ENCODE assay signal across 11 cellular contexts in the genomic region with DNA sequence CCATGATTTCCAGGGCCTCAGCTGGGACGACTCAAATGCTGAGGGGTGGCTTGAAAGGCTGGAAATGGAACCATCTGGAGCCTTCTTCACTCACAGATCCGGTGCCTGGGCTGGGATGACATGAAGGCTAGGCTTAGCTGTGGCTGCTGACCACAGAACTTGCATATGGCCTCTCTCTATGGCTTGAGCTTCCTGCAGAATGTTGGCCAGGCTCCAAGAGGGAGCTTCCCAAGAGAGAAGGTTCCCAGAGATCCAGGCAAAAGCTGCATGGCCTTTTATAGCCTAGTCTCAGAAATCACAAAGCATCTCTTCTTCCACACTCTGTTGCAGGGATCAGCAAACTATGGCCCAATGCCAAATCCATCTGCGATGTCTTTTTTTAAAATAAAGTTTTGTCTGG. TPM values are rescaled to one million over a fixed set of nuclear protein-coding genes. Genes with fewer than 3 reads are reported as not detected.
DNase-seq lines count a peak whose midpoint lies in the region; ATAC-seq, FAIRE-seq and TF ChIP-seq lines count a peak whose summit lies in the region.
"Had no signal": no experiment of that assay in that cellular context is flagged by ENCODE, and none has a peak within 500 bp of the region (broad histone marks: within the 10 kb centered on the region; RNA-seq: fewer than 3 reads in every experiment).

No MANE protein-coding gene starts in this region.

- no peak for TF ChIP-seq CTCF in K562 (IDR thresholded peaks at IDR 0.05 in 2 of 3, conservative IDR thresholded peaks at IDR 0.05 in 1 of 3; ENCODE audit: insufficient read depth in 2 of 3, low read depth in 1 of 3, low read length in 3 of 3)
- no peak for TF ChIP-seq CTCF in endothelial cell (IDR thresholded peaks at IDR 0.05; ENCODE audit: unreplicated experiment)

- H3K27ac ChIP-seq in K562 (ENCODE audit: extremely low read depth, low read depth, low read length): no peak overlapping the region
- H3K27ac ChIP-seq: neutrophil had no signal

- TF ChIP-seq RAD21 in K562 (CRISPR knock-in tag; conservative IDR thresholded peaks at IDR 0.05 in 1 of 2, IDR thresholded peaks at IDR 0.05 in 1 of 2): no peak

- H3K9me3 Mint-ChIP-seq in endothelial cell (ENCODE audit: unreplicated experiment): no peaks in the 10 kb centered on the region

- no peaks in the 10 kb centered on the region for H3K9me3 ChIP-seq in K562 (replicated peaks; ENCODE audit: control insufficient read depth, insufficient read depth, low read depth, low read length)
- H3K9me3 ChIP-seq: neutrophil had no signal

- no peak overlapping the region for H3K9ac ChIP-seq in K562 (ENCODE audit: insufficient read depth in 1 of 2, low read depth in 2 of 2, low read length in 2 of 2)

- FAIRE-seq in K562 (lab: Jason Lieb, UNC): no peak

- H3K4me1 Mint-ChIP-seq in endothelial cell (ENCODE audit: unreplicated experiment): no peaks in the 10 kb centered on the region

- CTCF ChIA-PET in K562 (lab: Yijun Ruan, JAX; ENCODE audit: low intra/inter-chr PET ratio): no interaction called here

- in situ Hi-C loops in K562 (cut with MboI): no loop called here

- H3K27ac Mint-ChIP-seq in endothelial cell (ENCODE audit: unreplicated experiment): no peak overlapping the region

- H3K36me3 ChIP-seq in K562 (ENCODE audit: control insufficient read depth, insufficient read depth, low read length): no peaks in the 10 kb centered on the region
- H3K36me3 ChIP-seq: neutrophil had no signal

- no peak overlapping the region for H3K4me3 Mint-ChIP-seq in endothelial cell (ENCODE audit: unreplicated experiment)

- no TSS peak for BruUV-seq in K562 (replicated peaks; lab: Mats Ljungman, UMichigan)

- DNase-seq in A172 (ENCODE audit: low spot score) (peak; percentile 20), HT1080 (ENCODE audit: low read depth) (peak; percentile 58), K562 (ENCODE audit: extremely low read depth in 1 of 4, low spot score in 3 of 4) (no peak), left colon (peak; percentile 37 to 52), ureter (ENCODE audit: low spot score) (no peak), endothelial cell (ENCODE audit: low spot score) (no peak)
- no peak for DNase-seq in stimulated activated CD8-positive, alpha-beta memory T cell treated with anti-CD3 and anti-CD28 coated beads, Interleukin-4, amount 100 ng/mL, for 48 hours
- DNase-seq: activated gamma-delta T cell treated with Interleukin-2 at 50 U/mL for 16 hours, NCI-H1105 had no signal

- WGBS in K562 (ENCODE audit: insufficient coverage, low coverage, missing lambda C conversion rate): 0% methylated on average over 3 of the region's 3 CpGs

- no peaks in the 10 kb centered on the region for H3K36me3 Mint-ChIP-seq in endothelial cell (ENCODE audit: low read depth, unreplicated experiment)

- no peaks in the 10 kb centered on the region for H4K20me1 ChIP-seq in K562 (replicated peaks; ENCODE audit: control insufficient read depth, insufficient read depth, low read length)

- POLR2A ChIA-PET in K562 (lab: Yijun Ruan, JAX): interaction anchor here (0.6 kb wide), 1 partner anchor 306 kb away, joined by 3 read pairs; no protein-coding TSS in a partner anchor

- no peaks in the 10 kb centered on the region for H3K27me3 Mint-ChIP-seq in endothelial cell (ENCODE audit: unreplicated experiment)

- TF ChIP-seq POLR2A in K562 (conservative IDR thresholded peaks at IDR 0.05): no peak

- no peaks in the 10 kb centered on the region for H3K9me1 ChIP-seq in K562 (ENCODE audit: control insufficient read depth, insufficient read depth, low read length)

- intact Hi-C loops in K562 (cut with micrococcal nuclease) (no loop called here), left colon (cut with DNase I, micrococcal nuclease) (no loop called here)

- ATAC-seq in K562 (no peak), left colon (peak; percentile 40), HG03432 (IDR thresholded peaks at IDR 0.05; ENCODE audit: unreplicated experiment) (no peak)

- H3K27me3 ChIP-seq in K562 (ENCODE audit: control insufficient read depth in 2 of 2, insufficient read depth in 2 of 2, low read length in 2 of 2): peaks cover 9 to 21% of the 10 kb centered on the region in 2 experiments
- H3K27me3 ChIP-seq: neutrophil had no signal

- 0 out of 5 replicates have a peak, but pooled peaks cover 0 to 4% of the 10 kb centered on the region in 2 experiments for H3K4me1 ChIP-seq in K562 (replicated peaks in 1 of 2; ENCODE audit: control insufficient read depth in 2 of 2, insufficient read depth in 2 of 2, low read length in 2 of 2)

- no peak overlapping the region for H3K4me2 ChIP-seq in K562 (ENCODE audit: insufficient read depth, low read length)

- no peaks in the 10 kb centered on the region for H3K79me2 ChIP-seq in K562 (ENCODE audit: control insufficient read depth, insufficient read depth, low read length)

- H2AFZ ChIP-seq in K562 (ENCODE audit: low read depth, low read length): no peak overlapping the region

- H3K4me3 ChIP-seq in K562: no peak overlapping the region

- no peak for TF ChIP-seq EP300 in K562 (IDR thresholded peaks at IDR 0.05; ENCODE audit: low read length)

TF ChIP-seq in K562, 482 proteins besides CTCF, POLR2A, EP300 and RAD21:
- peak; percentile 61 for TF ChIP-seq NFIC (IDR thresholded peaks at IDR 0.05)
- TF ChIP-seq, protein P1, sequence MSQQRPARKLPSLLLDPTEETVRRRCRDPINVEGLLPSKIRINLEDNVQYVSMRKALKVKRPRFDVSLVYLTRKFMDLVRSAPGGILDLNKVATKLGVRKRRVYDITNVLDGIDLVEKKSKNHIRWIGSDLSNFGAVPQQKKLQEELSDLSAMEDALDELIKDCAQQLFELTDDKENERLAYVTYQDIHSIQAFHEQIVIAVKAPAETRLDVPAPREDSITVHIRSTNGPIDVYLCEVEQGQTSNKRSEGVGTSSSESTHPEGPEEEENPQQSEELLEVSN (IDR thresholded peaks at IDR 0.05; ENCODE audit: borderline replicate concordance in 1 of 2, extremely low read depth in 1 of 2, insufficient read depth in 1 of 2, insufficient read length in 1 of 2, low read depth in 1 of 2, low read length in 1 of 2, poor library complexity in 1 of 2, severe bottlenecking in 1 of 2): no peak

RNA-seq across cellular contexts. Expression of a gene that starts 44.8 kb away (rescaled TPM):
- total RNA-seq in A172 (2014; rRNA removed; shearing (Covaris generic)): 0.67 and 1.9 TPM in 2 replicates
- not detected in 2 replicates for total RNA-seq in HT1080 (2014; rRNA removed; shearing (Covaris generic))
- polyA plus RNA-seq in HT1080 (2015; cell fraction: cytosol; rRNA removed): 0.17 and 0.34 TPM in 2 replicates
- polyA plus RNA-seq in HT1080 (2015; cell fraction: nucleus; rRNA removed): 0.38 and 0.41 TPM in 2 replicates
- 0.93 and 1.3 TPM in 2 replicates for total RNA-seq in K562 (2011; cell fraction: chromatin; rRNA removed; ENCODE audit: low replicate concordance)
- total RNA-seq in K562 (2011; cell fraction: nucleolus; rRNA removed): 1.2 and 2.1 TPM in 2 replicates
- total RNA-seq in K562 (2011; cell fraction: nucleoplasm; rRNA removed): 1.6 and 2.5 TPM in 2 replicates
- total RNA-seq in K562 (2014; rRNA removed): 0.20 and 0.95 TPM in 2 replicates
- 1.1 TPM in 2 replicates for total RNA-seq in K562 (2014; rRNA removed; fragmentation: Illumina TruSeq; extraction: Trizol)
- 0.79 and 0.80 TPM in 2 replicates for total RNA-seq in K562 (2015; rRNA removed; fragmentation: Illumina TruSeq; extraction: Trizol)
- 0.58 and 0.89 TPM in 2 replicates for total RNA-seq in K562 (2021)
- polyA plus RNA-seq in K562 (2011; rRNA removed): 0.65 and 0.81 TPM in 2 replicates
- 0.19 and 0.63 TPM in 2 replicates for polyA plus RNA-seq in K562 (2011; cell fraction: cytosol; rRNA removed)
- polyA plus RNA-seq in K562 (2011; cell fraction: nucleus; rRNA removed): 0.81 and 1.2 TPM in 2 replicates
- polyA plus RNA-seq in K562 (2012): 0.44 and 0.48 TPM in 2 replicates
- 0.26 and 0.45 TPM in 2 replicates for polyA plus RNA-seq in K562 (2014; fragmentation: Illumina TruSeq; extraction: Trizol)
- polyA plus RNA-seq in K562 (2014; fragmentation: Nextera tagmentation; extraction: Ambion mirVana): under 1 TPM; 0.25 to 0.45 TPM
- 0.11 and 1.3 TPM in 2 replicates for polyA plus RNA-seq in K562 (2014; rRNA removed)
- polyA minus RNA-seq in K562 (2011; rRNA and poly(A)+ RNA removed): 0.77 and 0.78 TPM in 2 replicates
- polyA minus RNA-seq in K562 (2011; cell fraction: cytosol; rRNA and poly(A)+ RNA removed): not detected in 2 replicates
- polyA minus RNA-seq in K562 (2011; cell fraction: nucleus; rRNA and poly(A)+ RNA removed): 1.3 and 3.4 TPM in 2 replicates
- total RNA-seq in left colon: 10 to 100 TPM in 1 of 2 donors, 1 to 10 TPM in 1; 3.5 to 12.0 TPM
- total RNA-seq in ureter: 47.6 TPM
- 3.5 TPM for total RNA-seq in endothelial cell (ENCODE audit: unreplicated experiment)

Comparison
In these comparisons a context has a peak if more than half of its experiments do, and no peak if none do; other contexts are left out.
1. DNase-seq: peak in A172 (single experiment), HT1080 (single experiment) and left colon (2 of 2); none in K562 (0 of 4), ureter (single experiment), stimulated activated CD8-positive, alpha-beta memory T cell treated with anti-CD3 and anti-CD28 coated beads, Interleukin-4, amount 100 ng/mL, for 48 hours (single experiment) and endothelial cell (single experiment).